ENCODE assay signal across 33 cellular contexts in the genomic region with DNA sequence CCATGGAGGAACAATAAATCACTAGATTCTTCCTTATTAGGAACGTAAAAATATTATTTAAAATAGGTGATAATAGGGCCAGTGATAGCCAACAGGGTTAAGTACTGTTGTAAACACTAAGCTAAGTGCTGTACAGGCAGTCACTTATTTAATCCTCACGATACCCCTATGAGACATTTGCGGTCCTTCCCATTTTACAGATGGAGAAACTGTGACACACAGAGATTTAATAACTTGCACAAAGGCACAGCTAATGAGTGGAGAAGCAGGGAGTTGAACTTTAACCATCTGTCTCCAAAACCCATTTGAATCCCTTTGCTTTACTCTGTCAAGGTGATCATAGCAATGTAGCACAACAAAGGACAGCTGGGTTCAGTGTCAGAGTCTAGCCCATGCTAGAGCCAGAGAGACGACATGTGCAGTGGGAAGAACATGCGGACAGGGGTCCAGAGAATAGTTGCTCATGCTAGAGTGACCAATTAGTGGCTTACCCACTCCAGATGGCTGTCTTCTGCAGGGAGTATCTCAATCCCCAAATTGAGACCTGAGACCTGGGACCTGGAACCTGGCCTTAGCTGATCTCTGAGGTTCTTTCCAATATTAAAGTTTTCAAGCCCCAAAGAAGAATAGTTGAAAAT.
"Had no signal": no experiment of that assay in that cellular context is flagged by ENCODE, and none has a peak within 500 bp of the region (broad histone marks: within the 10 kb centered on the region; RNA-seq: fewer than 3 reads in every experiment).

No MANE protein-coding gene starts in this region.

- H3K27ac Mint-ChIP-seq: activated CD4-positive, alpha-beta memory T cell treated with anti-CD3 and anti-CD28 coated beads, Interleukin-2, amount 10 ng/mL, durations not matched to agents 7 days and 5 days; activated CD4-positive, alpha-beta T cell treated with anti-CD3 and anti-CD28 coated beads, Interleukin-2, amount 10 ng/mL, durations not matched to agents 7 days and 5 days; activated naive CD4-positive, alpha-beta T cell treated with anti-CD3 and anti-CD28 coated beads, Interleukin-2, amount 10 ng/mL, durations not matched to agents 7 days and 5 days; activated naive CD8-positive, alpha-beta T cell treated with anti-CD3 and anti-CD28 coated beads, Interleukin-2, amount 10 ng/mL, durations not matched to agents 7 days and 5 days; activated T-cell treated with anti-CD3 and anti-CD28 coated beads, Interleukin-2, amount 50 U/mL, for 24 hours; effector memory CD8-positive, alpha-beta T cell; naive thymus-derived CD4-positive, alpha-beta T cell; stimulated activated naive B cell treated with anti-CD40 and anti-IgM and Interleukin-4, amounts not matched to agents 10 μg/mL and 1 μg/mL and 100 μg/mL, for 72 hours; T-helper 1 cell treated with Interleukin-12 subunit alpha and Interleukin-12 subunit beta and Interleukin-4 antibody, amounts not matched to agents 30 μg/mL and 1 μg/mL, for 36 hours; WTC11 had no signal

- H3K36me3 ChIP-seq: brain microvascular endothelial cell, gastrocnemius medialis, right atrium auricular region, stomach, suprapubic skin, tibial artery, uterus had no signal

- H3K36me3 Mint-ChIP-seq: activated naive CD4-positive, alpha-beta T cell treated with anti-CD3 and anti-CD28 coated beads, Interleukin-2, amount 10 ng/mL, durations not matched to agents 7 days and 5 days; activated naive CD8-positive, alpha-beta T cell treated with anti-CD3 and anti-CD28 coated beads, Interleukin-2, amount 10 ng/mL, durations not matched to agents 7 days and 5 days; naive thymus-derived CD4-positive, alpha-beta T cell; stimulated activated naive B cell treated with anti-CD40 and anti-IgM and Interleukin-4, amounts not matched to agents 10 μg/mL and 1 μg/mL and 100 μg/mL, for 72 hours; WTC11 had no signal

- H3K4me3 ChIP-seq: gastrocnemius medialis, hepatocyte, right atrium auricular region, stomach, suprapubic skin, tibial artery, uterus had no signal

- H3K4me3 Mint-ChIP-seq: activated CD4-positive, alpha-beta memory T cell treated with anti-CD3 and anti-CD28 coated beads, Interleukin-2, amount 10 ng/mL, durations not matched to agents 7 days and 5 days; activated CD4-positive, alpha-beta T cell treated with anti-CD3 and anti-CD28 coated beads, Interleukin-2, amount 10 ng/mL, durations not matched to agents 7 days and 5 days; activated naive CD4-positive, alpha-beta T cell treated with anti-CD3 and anti-CD28 coated beads, Interleukin-2, amount 10 ng/mL, durations not matched to agents 7 days and 5 days; activated naive CD8-positive, alpha-beta T cell treated with anti-CD3 and anti-CD28 coated beads, Interleukin-2, amount 10 ng/mL, durations not matched to agents 7 days and 5 days; activated T-cell treated with anti-CD3 and anti-CD28 coated beads, Interleukin-2, amount 50 U/mL, for 24 hours; effector memory CD8-positive, alpha-beta T cell; mesothelial cell of epicardium; naive thymus-derived CD4-positive, alpha-beta T cell; neural crest cell; stimulated activated naive B cell treated with anti-CD40 and anti-IgM and Interleukin-4, amounts not matched to agents 10 μg/mL and 1 μg/mL and 100 μg/mL, for 72 hours; T-helper 1 cell treated with Interleukin-12 subunit alpha and Interleukin-12 subunit beta and Interleukin-4 antibody, amounts not matched to agents 30 μg/mL and 1 μg/mL, for 36 hours; WTC11 had no signal

- H3K27me3 ChIP-seq: brain microvascular endothelial cell, gastrocnemius medialis, hepatocyte, right atrium auricular region, stomach, suprapubic skin, tibial artery, uterus had no signal

- FAIRE-seq: astrocyte had no signal

- DNase-seq: activated CD4-positive, alpha-beta memory T cell treated with anti-CD3 and anti-CD28 coated beads, Interleukin-2, amount 10 ng/mL, durations not matched to agents 7 days and 5 days; activated CD4-positive, alpha-beta T cell treated with anti-CD3 and anti-CD28 coated beads for 1 hour; activated CD4-positive, alpha-beta T cell treated with anti-CD3 and anti-CD28 coated beads, Interleukin-2, amount 10 ng/mL, durations not matched to agents 7 days and 5 days; activated CD8-positive, alpha-beta memory T cell treated with anti-CD3 and anti-CD28 coated beads, Interleukin-2, amount 50 U/mL, for 48 hours; activated gamma-delta T cell; activated naive CD4-positive, alpha-beta T cell treated with anti-CD3 and anti-CD28 coated beads, Interleukin-2, amount 10 ng/mL, durations not matched to agents 7 days and 5 days; activated naive CD8-positive, alpha-beta T cell treated with anti-CD3 and anti-CD28 coated beads, Interleukin-2, amount 10 ng/mL, durations not matched to agents 7 days and 5 days; activated T-cell treated with anti-CD3 and anti-CD28 coated beads, Interleukin-2, amount 50 U/mL, for 24 hours; brain microvascular endothelial cell; cortex of kidney; effector memory CD8-positive, alpha-beta T cell; erythroblast; gastrocnemius medialis; islet precursor cell; left ventricle myocardium superior; naive thymus-derived CD4-positive, alpha-beta T cell; nucleus accumbens; stimulated activated CD4-positive, alpha-beta T cell treated with anti-CD3 and anti-CD28 coated beads, Interleukin-15, amount 100 ng/mL, for 24 hours; stimulated activated CD4-positive, alpha-beta T cell treated with anti-CD3 and anti-CD28 coated beads, Interleukin-2, amount 100 ng/mL, for 24 hours; stimulated activated naive B cell treated with anti-CD40 and anti-IgM and Interleukin-4, amounts not matched to agents 10 μg/mL and 1 μg/mL and 100 μg/mL, for 72 hours; stomach; T1000; tibial artery; uterus had no signal

- H3K9ac ChIP-seq: parathyroid adenoma had no signal

- H3K27ac ChIP-seq: brain microvascular endothelial cell, gastrocnemius medialis, parathyroid adenoma, right atrium auricular region, suprapubic skin, tibial artery had no signal

- H3K9me3 ChIP-seq: gastrocnemius medialis, right atrium auricular region, stomach, suprapubic skin, tibial artery, uterus had no signal

- H3K27me3 Mint-ChIP-seq: activated CD4-positive, alpha-beta memory T cell treated with anti-CD3 and anti-CD28 coated beads, Interleukin-2, amount 10 ng/mL, durations not matched to agents 7 days and 5 days; activated naive CD8-positive, alpha-beta T cell treated with anti-CD3 and anti-CD28 coated beads, Interleukin-2, amount 10 ng/mL, durations not matched to agents 7 days and 5 days; activated T-cell treated with anti-CD3 and anti-CD28 coated beads, Interleukin-2, amount 50 U/mL, for 24 hours had no signal

- H3K4me1 ChIP-seq: parathyroid adenoma, tibial artery had no signal

- H2AFZ ChIP-seq: hepatocyte, parathyroid adenoma had no signal

- ATAC-seq: effector memory CD8-positive, alpha-beta T cell; gastrocnemius medialis; left ventricle myocardium superior; naive thymus-derived CD4-positive, alpha-beta T cell; stimulated activated naive B cell treated with anti-CD40 and anti-IgM and Interleukin-4, amounts not matched to agents 10 μg/mL and 1 μg/mL and 100 μg/mL, for 72 hours; WTC11 had no signal

- H3K4me1 Mint-ChIP-seq: activated CD4-positive, alpha-beta memory T cell treated with anti-CD3 and anti-CD28 coated beads, Interleukin-2, amount 10 ng/mL, durations not matched to agents 7 days and 5 days; activated CD4-positive, alpha-beta T cell treated with anti-CD3 and anti-CD28 coated beads, Interleukin-2, amount 10 ng/mL, durations not matched to agents 7 days and 5 days; activated naive CD4-positive, alpha-beta T cell treated with anti-CD3 and anti-CD28 coated beads, Interleukin-2, amount 10 ng/mL, durations not matched to agents 7 days and 5 days; activated naive CD8-positive, alpha-beta T cell treated with anti-CD3 and anti-CD28 coated beads, Interleukin-2, amount 10 ng/mL, durations not matched to agents 7 days and 5 days; naive thymus-derived CD4-positive, alpha-beta T cell; stimulated activated naive B cell treated with anti-CD40 and anti-IgM and Interleukin-4, amounts not matched to agents 10 μg/mL and 1 μg/mL and 100 μg/mL, for 72 hours had no signal
